ENCODE assay signal across 8 cellular contexts in the genomic region with DNA sequence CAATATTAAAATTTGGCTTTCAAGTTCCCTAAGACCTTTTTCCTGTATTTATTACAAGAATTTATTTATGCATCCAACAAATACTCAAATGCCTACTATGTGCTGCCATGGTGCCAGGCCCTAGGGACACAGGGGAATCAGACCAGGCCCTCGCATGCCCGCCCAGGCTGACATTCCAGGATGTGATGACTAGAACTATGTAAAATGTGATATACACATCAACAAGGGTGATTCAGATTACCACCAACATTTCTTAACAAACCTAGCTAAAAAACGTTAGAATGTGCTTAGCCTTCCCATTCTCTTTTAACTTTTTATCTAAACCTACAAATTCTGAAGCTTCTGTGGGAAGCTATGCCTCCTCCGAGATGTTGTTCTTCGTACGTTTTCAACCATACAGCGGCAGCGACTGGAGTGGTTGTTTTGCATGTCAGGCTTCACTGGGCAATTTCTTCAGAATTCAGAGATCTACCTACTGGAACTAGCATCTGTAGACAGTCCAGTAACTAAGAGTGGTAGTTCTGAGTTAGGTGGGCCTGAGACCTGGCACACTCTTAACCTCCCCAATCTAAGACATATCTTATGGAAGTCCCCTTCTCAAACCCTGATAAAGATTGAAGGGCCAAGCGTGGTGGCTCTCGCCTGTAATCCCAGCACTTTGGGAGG.
DNase-seq lines count a peak whose midpoint lies in the region; ATAC-seq and TF ChIP-seq lines count a peak whose summit lies in the region.

No MANE protein-coding gene starts in this region.

- no peak for TF ChIP-seq CTCF in WERI-Rb-1 (IDR thresholded peaks at IDR 0.05; ENCODE audit: low read depth, low read length)

- no peaks in the 10 kb centered on the region; the same call in 1 of the 2 replicates for H3K36me3 ChIP-seq in WERI-Rb-1

- no peak overlapping the region for H3K27ac ChIP-seq in WERI-Rb-1

- ATAC-seq in HG02642 (IDR thresholded peaks at IDR 0.05; ENCODE audit: poor library complexity, unreplicated experiment) = peak; percentile 58
- peak; percentile 81 for ATAC-seq in SK-N-SH treated with all-trans-retinoic acid at 6 μM for 48 hours
- no peak for ATAC-seq in GM21528 (IDR thresholded peaks at IDR 0.05; ENCODE audit: low FRiP score, unreplicated experiment)

- H3K27me3 ChIP-seq in WERI-Rb-1 (ENCODE audit: insufficient read depth, low read depth, severe bottlenecking) = no peaks in the 10 kb centered on the region

- H3K9me3 ChIP-seq in WERI-Rb-1 (ENCODE audit: severe bottlenecking) = no peaks in the 10 kb centered on the region

- DNase-seq in EL = peak; percentile 91
- DNase-seq in islet precursor cell = peak; percentile 49
- no peak for DNase-seq in NCI-H345 (lab: John Stamatoyannopoulos, UW)
- no peak for DNase-seq in NCI-H1092 treated with DMSO at 0.1 percent for 48 hours (lab: John Stamatoyannopoulos, UW)
- DNase-seq in WERI-Rb-1 = no peak

- no peak overlapping the region for H3K4me3 ChIP-seq in WERI-Rb-1 (ENCODE audit: low read depth, low read length)

TF ChIP-seq in SK-N-SH treated with all-trans-retinoic acid at 6 μM for 48 hours, 23 proteins besides CTCF, POLR2A, EP300 and RAD21:
- TF ChIP-seq OSR1 (CRISPR knock-in tag; IDR thresholded peaks at IDR 0.05) (no peak), SNAI2 (CRISPR knock-in tag; IDR thresholded peaks at IDR 0.05) (no peak), ZNF565 (CRISPR knock-in tag; conservative IDR thresholded peaks at IDR 0.05; ENCODE audit: low read depth) (no peak)
- TF ChIP-seq, protein P1, sequence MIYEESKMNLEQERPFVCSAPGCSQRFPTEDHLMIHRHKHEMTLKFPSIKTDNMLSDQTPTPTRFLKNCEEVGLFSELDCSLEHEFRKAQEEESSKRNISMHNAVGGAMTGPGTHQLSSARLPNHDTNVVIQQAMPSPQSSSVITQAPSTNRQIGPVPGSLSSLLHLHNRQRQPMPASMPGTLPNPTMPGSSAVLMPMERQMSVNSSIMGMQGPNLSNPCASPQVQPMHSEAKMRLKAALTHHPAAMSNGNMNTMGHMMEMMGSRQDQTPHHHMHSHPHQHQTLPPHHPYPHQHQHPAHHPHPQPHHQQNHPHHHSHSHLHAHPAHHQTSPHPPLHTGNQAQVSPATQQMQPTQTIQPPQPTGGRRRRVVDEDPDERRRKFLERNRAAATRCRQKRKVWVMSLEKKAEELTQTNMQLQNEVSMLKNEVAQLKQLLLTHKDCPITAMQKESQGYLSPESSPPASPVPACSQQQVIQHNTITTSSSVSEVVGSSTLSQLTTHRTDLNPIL (CRISPR knock-in tag; IDR thresholded peaks at IDR 0.05; ENCODE audit: low read depth) = no peak
- TF ChIP-seq, protein P2, sequence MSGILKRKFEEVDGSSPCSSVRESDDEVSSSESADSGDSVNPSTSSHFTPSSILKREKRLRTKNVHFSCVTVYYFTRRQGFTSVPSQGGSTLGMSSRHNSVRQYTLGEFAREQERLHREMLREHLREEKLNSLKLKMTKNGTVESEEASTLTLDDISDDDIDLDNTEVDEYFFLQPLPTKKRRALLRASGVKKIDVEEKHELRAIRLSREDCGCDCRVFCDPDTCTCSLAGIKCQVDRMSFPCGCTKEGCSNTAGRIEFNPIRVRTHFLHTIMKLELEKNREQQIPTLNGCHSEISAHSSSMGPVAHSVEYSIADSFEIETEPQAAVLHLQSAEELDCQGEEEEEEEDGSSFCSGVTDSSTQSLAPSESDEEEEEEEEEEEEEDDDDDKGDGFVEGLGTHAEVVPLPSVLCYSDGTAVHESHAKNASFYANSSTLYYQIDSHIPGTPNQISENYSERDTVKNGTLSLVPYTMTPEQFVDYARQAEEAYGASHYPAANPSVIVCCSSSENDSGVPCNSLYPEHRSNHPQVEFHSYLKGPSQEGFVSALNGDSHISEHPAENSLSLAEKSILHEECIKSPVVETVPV (CRISPR knock-in tag; IDR thresholded peaks at IDR 0.05) = no peak

Comparison
In these comparisons a context has a peak if more than half of its experiments do, and no peak if none do; other contexts are left out.
1. DNase-seq: peak in EL (single experiment) and islet precursor cell (single experiment); none in NCI-H345 (single experiment), NCI-H1092 treated with DMSO at 0.1 percent for 48 hours (single experiment) and WERI-Rb-1 (single experiment).